Comparison of ENCODE assay signal across 8 cellular contexts in the genomic region with DNA sequence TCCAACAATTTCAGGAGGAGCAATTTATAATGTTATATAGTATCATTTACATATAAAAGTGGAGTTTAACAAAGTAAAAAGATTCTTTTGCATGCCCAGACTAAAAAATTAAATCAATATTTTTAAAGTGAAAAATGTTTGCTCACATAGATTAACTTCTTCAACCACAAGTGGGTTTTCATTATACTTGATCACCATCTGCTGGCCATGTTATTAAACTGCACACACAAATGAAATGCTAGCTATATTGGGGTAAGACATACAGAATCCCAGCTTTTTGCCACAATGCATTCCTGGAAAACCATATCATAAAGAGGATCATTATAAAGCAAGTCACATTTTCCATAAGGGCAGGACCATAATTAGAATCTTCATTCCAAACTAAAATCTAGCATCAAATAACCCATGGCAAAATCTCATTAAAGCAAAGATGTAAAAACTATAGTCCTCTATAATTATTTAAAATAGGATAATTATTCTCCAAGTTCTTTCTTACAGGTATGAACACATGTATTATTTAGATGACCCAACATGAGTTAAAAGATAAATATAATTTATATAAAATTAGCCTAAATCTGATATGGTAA. TPM values are rescaled to one million over a fixed set of nuclear protein-coding genes. Genes with fewer than 3 reads are reported as not detected.
DNase-seq lines count a peak whose midpoint lies in the region; ATAC-seq and TF ChIP-seq lines count a peak whose summit lies in the region.

No MANE protein-coding gene starts in this region.

- H2AFZ ChIP-seq in MM.1S (ENCODE audit: low read length): no peak overlapping the region

- H3K4me1 ChIP-seq in heart right ventricle (peaks cover 0 to 8% (median 0%) of the 10 kb centered on the region in 9 donors), MM.1S (ENCODE audit: low read length) (peaks cover 9% of the 10 kb centered on the region)

- H3K36me3 ChIP-seq in heart right ventricle (peaks cover 0 to 21% (median 0%) of the 10 kb centered on the region in 9 donors), MM.1S (replicated peaks; ENCODE audit: insufficient read depth, low read length) (no peaks in the 10 kb centered on the region), MG63 (no peaks in the 10 kb centered on the region; the same call in 1 of the 2 replicates)

- H3K27ac ChIP-seq in heart right ventricle (no peak overlapping the region), MM.1S (ENCODE audit: low read length) (no peak overlapping the region)

- no peaks in the 10 kb centered on the region for H3F3A ChIP-seq in MM.1S (ENCODE audit: insufficient read depth, low read length)

- DNase-seq in heart right ventricle (no peak), left cardiac atrium (no peak), MM.1S (peak; percentile 52), SW 1271 (lab: John Stamatoyannopoulos, UW) (peak; percentile 2 to 53), fibroblast of villous mesenchyme (ENCODE audit: low read depth) (peak; percentile 76), pulmonary artery endothelial cell (ENCODE audit: low read depth, low spot score) (peak; percentile 4), MG63 (no peak)

- TF ChIP-seq CTCF in heart right ventricle (IDR thresholded peaks at IDR 0.05) (peak; percentile 53 to 81 (median 74)), MM.1S (IDR thresholded peaks at IDR 0.05; ENCODE audit: low read length) (peak; percentile 72), fibroblast of villous mesenchyme (IDR thresholded peaks at IDR 0.05; ENCODE audit: insufficient read depth, low read depth, low read length) (peak; percentile 68)

- intact Hi-C loops in heart right ventricle (cut with DNase I) (loop anchor here (2.0 to 10.0 kb wide), 10 partner anchors 611 to 941 kb away; no protein-coding TSS in a partner anchor), left cardiac atrium (cut with DNase I) (loop anchor here (5.0 to 10.0 kb wide), 5 partner anchors 731 to 931 kb away; no protein-coding TSS in a partner anchor)

- no peaks in the 10 kb centered on the region for H3K79me2 ChIP-seq in MM.1S (ENCODE audit: low read length)

- H3K9me3 ChIP-seq in heart right ventricle: peaks cover 0 to 2% (median 0%) of the 10 kb centered on the region in 11 donors
- H3K9me3 ChIP-seq in MM.1S (replicated peaks; ENCODE audit: insufficient read depth, low read length): no peaks in the 10 kb centered on the region
- peaks cover under 1% of the 10 kb centered on the region; the same call in 1 of the 2 replicates for H3K9me3 ChIP-seq in MG63

- H3K4me3 ChIP-seq in heart right ventricle: no peak overlapping the region
- H3K4me3 ChIP-seq in MM.1S (ENCODE audit: low read length): no peak overlapping the region
- H3K4me3 ChIP-seq in fibroblast of villous mesenchyme (ENCODE audit: low read depth, low read length): no peak overlapping the region
- no peak overlapping the region for H3K4me3 ChIP-seq in MG63

- H3K4me2 ChIP-seq in MM.1S (ENCODE audit: low read depth, low read length): no peak overlapping the region

- H3K9me2 ChIP-seq in MM.1S (replicated peaks; ENCODE audit: insufficient read depth, low read length): no peaks in the 10 kb centered on the region

- no peak for ATAC-seq in heart right ventricle
- ATAC-seq in left cardiac atrium: no peak
- ATAC-seq in HG03139 (IDR thresholded peaks at IDR 0.05; ENCODE audit: unreplicated experiment): no peak

- no peaks in the 10 kb centered on the region for H4K20me1 ChIP-seq in MM.1S (ENCODE audit: insufficient read depth, low read length)

- no peak overlapping the region for H3K9ac ChIP-seq in MM.1S (ENCODE audit: low read length)

- H3K27me3 ChIP-seq in heart right ventricle: no peaks in the 10 kb centered on the region
- H3K27me3 ChIP-seq in MM.1S (replicated peaks; ENCODE audit: insufficient read depth, low read length): no peaks in the 10 kb centered on the region
- no peaks in the 10 kb centered on the region for H3K27me3 ChIP-seq in MG63

RNA-seq across cellular contexts. Expression of a gene that starts 26.3 kb away (rescaled TPM):
- total RNA-seq in heart right ventricle (10 to 100 TPM; 14.6 to 28.5 (median 16.3) TPM), left cardiac atrium (10 to 100 TPM; 18.9 to 21.0 TPM), fibroblast of villous mesenchyme (8.1 and 10.8 TPM in 2 replicates), pulmonary artery endothelial cell (7.2 and 8.0 TPM in 2 replicates)
- 10 to 100 TPM in 1 of 2 donors, 1 to 10 TPM in 1; 6.7 to 30.0 TPM for polyA plus RNA-seq in heart right ventricle
- total RNA-seq in MG63 (2014; rRNA removed; shearing (Covaris generic); ENCODE audit: low replicate concordance): 0.59 and 6.3 TPM in 2 replicates

Comparison
In these comparisons a context has a peak if more than half of its experiments do, and no peak if none do; other contexts are left out.
1. DNase-seq: peak in MM.1S (single experiment), SW 1271 (2 of 2), fibroblast of villous mesenchyme (single experiment) and pulmonary artery endothelial cell (single experiment); none in heart right ventricle (0 of 2), left cardiac atrium (single experiment) and MG63 (single experiment).
2. Peak in every context shown above with its lines, with median percentiles within 50 percentile points of each other: CTCF ChIP-seq.